ENCODE assay signal across 35 cellular contexts in genomic region chr11:11580012-11580411, GRCh38.
"Had no signal": no experiment of that assay in that cellular context is flagged by ENCODE, and none has a peak within 500 bp of the region (broad histone marks: within the 10 kb centered on the region; RNA-seq: fewer than 3 reads in every experiment).

No MANE protein-coding gene starts in this region.

- ATAC-seq: left colon; lower lobe of right lung; natural killer cell; stimulated activated memory B cell treated with anti-CD40 and anti-IgM and Interleukin-4, amounts not matched to agents 10 μg/mL and 1 μg/mL and 100 μg/mL, for 72 hours had no signal

- H3K36me3 ChIP-seq: brain microvascular endothelial cell, esophagus squamous epithelium, lower lobe of right lung, sigmoid colon, stomach, tibial artery had no signal

- H3K4me1 Mint-ChIP-seq: activated naive CD4-positive, alpha-beta T cell treated with anti-CD3 and anti-CD28 coated beads, Interleukin-2, amount 10 ng/mL, durations not matched to agents 7 days and 5 days; stimulated activated memory B cell treated with anti-CD40 and anti-IgM and Interleukin-4, amounts not matched to agents 10 μg/mL and 1 μg/mL and 100 μg/mL, for 72 hours had no signal

- H3K27me3 Mint-ChIP-seq: activated CD4-positive, alpha-beta T cell treated with anti-CD3 and anti-CD28 coated beads, Interleukin-2, amount 10 ng/mL, durations not matched to agents 24 days and 14 days had no signal

- H3K9ac ChIP-seq: SK-N-SH had no signal

- DNase-seq: activated CD4-positive, alpha-beta memory T cell treated with anti-CD3 and anti-CD28 coated beads for 36 hours; activated CD4-positive, alpha-beta T cell treated with anti-CD3 and anti-CD28 coated beads, Interleukin-2, amount 10 ng/mL, durations not matched to agents 24 days and 14 days; activated CD4-positive, CD25-positive, alpha-beta regulatory T cell treated with anti-CD3 and anti-CD28 coated beads, Interleukin-2, amount 50 U/mL, for 72 hours; activated CD8-positive, alpha-beta memory T cell treated with anti-CD3 and anti-CD28 coated beads, Interleukin-2, amount 50 U/mL, for 4 hours; activated gamma-delta T cell; activated naive CD4-positive, alpha-beta T cell treated with anti-CD3 and anti-CD28 coated beads, Interleukin-2, amount 10 ng/mL, durations not matched to agents 7 days and 5 days; activated naive CD8-positive, alpha-beta T cell treated with anti-CD3 and anti-CD28 coated beads, Interleukin-2, amount 10 ng/mL, durations not matched to agents 7 days and 5 days; activated T-cell treated with anti-CD3 and anti-CD28 coated beads, Interleukin-2, amount 50 U/mL, for 1 hour; brain microvascular endothelial cell; caudate nucleus; effector CD8-positive, alpha-beta T cell; esophagus squamous epithelium; foreskin melanocyte; kidney; left colon; lower lobe of right lung; mesenchymal stem cell; natural killer cell; posterior cingulate gyrus; sigmoid colon; small intestine; stimulated activated CD4-positive, alpha-beta T cell treated with anti-CD3 and anti-CD28 coated beads, Interleukin-4, amount 100 ng/mL, for 4 hours; stimulated activated CD8-positive, alpha-beta memory T cell treated with anti-CD3 and anti-CD28 coated beads, Interleukin-4, amount 100 ng/mL, for 48 hours; stomach; SW 1271; T-helper 9 cell; tibial artery had no signal

- H3K27me3 ChIP-seq: esophagus squamous epithelium, hepatocyte, sigmoid colon, tibial artery had no signal

- H3K27ac ChIP-seq: brain microvascular endothelial cell, hepatocyte, stomach had no signal

- H3K9me3 ChIP-seq: esophagus squamous epithelium, lower lobe of right lung, sigmoid colon, SK-N-SH, stomach, tibial artery had no signal

- H3K4me2 ChIP-seq: hepatocyte, SK-N-SH had no signal

- H3K36me3 Mint-ChIP-seq: activated CD4-positive, alpha-beta memory T cell treated with anti-CD3 and anti-CD28 coated beads for 36 hours; activated naive CD4-positive, alpha-beta T cell treated with anti-CD3 and anti-CD28 coated beads, Interleukin-2, amount 10 ng/mL, durations not matched to agents 7 days and 5 days; activated naive CD8-positive, alpha-beta T cell treated with anti-CD3 and anti-CD28 coated beads, Interleukin-2, amount 10 ng/mL, durations not matched to agents 7 days and 5 days; natural killer cell; stimulated activated memory B cell treated with anti-CD40 and anti-IgM and Interleukin-4, amounts not matched to agents 10 μg/mL and 1 μg/mL and 100 μg/mL, for 72 hours had no signal

- FAIRE-seq: astrocyte, endometrium, kidney, small intestine had no signal

- H3K79me2 ChIP-seq: hepatocyte had no signal

- H3K4me3 ChIP-seq: esophagus squamous epithelium, hepatocyte, lower lobe of right lung, sigmoid colon, stomach, tibial artery had no signal

- H2AFZ ChIP-seq: hepatocyte had no signal

- H3K9me3 Mint-ChIP-seq: activated CD4-positive, alpha-beta memory T cell treated with anti-CD3 and anti-CD28 coated beads for 36 hours; activated CD4-positive, alpha-beta T cell treated with anti-CD3 and anti-CD28 coated beads, Interleukin-2, amount 10 ng/mL, durations not matched to agents 24 days and 14 days; activated naive CD4-positive, alpha-beta T cell treated with anti-CD3 and anti-CD28 coated beads, Interleukin-2, amount 10 ng/mL, durations not matched to agents 7 days and 5 days; activated naive CD8-positive, alpha-beta T cell treated with anti-CD3 and anti-CD28 coated beads, Interleukin-2, amount 10 ng/mL, durations not matched to agents 7 days and 5 days; activated T-helper 1 cell treated with anti-CD3 and anti-CD28 coated beads, Interleukin-12 subunit alpha, Interleukin-12 subunit beta, Interleukin-2, Interleukin-4 antibody, amounts not matched to agents 30 ng/mL and 10 ng/mL and 1 ng/mL, durations not matched to agents 14 hours and 24 hours and 36 hours; dendritic cell treated with granulocyte-macrophage colony-stimulating factor and Interleukin-4, amounts not matched to agents 40 ng/mL and 50 ng/mL, for 4 days; natural killer cell; stimulated activated memory B cell treated with anti-CD40 and anti-IgM and Interleukin-4, amounts not matched to agents 10 μg/mL and 1 μg/mL and 100 μg/mL, for 72 hours; T-helper 1 cell treated with Interleukin-12 subunit alpha and Interleukin-12 subunit beta and Interleukin-4 antibody, amounts not matched to agents 30 μg/mL and 1 μg/mL, for 36 hours had no signal

- H3K27ac Mint-ChIP-seq: activated CD4-positive, alpha-beta memory T cell treated with anti-CD3 and anti-CD28 coated beads for 36 hours; activated CD4-positive, alpha-beta T cell treated with anti-CD3 and anti-CD28 coated beads, Interleukin-2, amount 10 ng/mL, durations not matched to agents 24 days and 14 days; activated naive CD4-positive, alpha-beta T cell treated with anti-CD3 and anti-CD28 coated beads, Interleukin-2, amount 10 ng/mL, durations not matched to agents 7 days and 5 days; activated naive CD8-positive, alpha-beta T cell treated with anti-CD3 and anti-CD28 coated beads, Interleukin-2, amount 10 ng/mL, durations not matched to agents 7 days and 5 days; activated T-helper 1 cell treated with anti-CD3 and anti-CD28 coated beads, Interleukin-12 subunit alpha, Interleukin-12 subunit beta, Interleukin-2, Interleukin-4 antibody, amounts not matched to agents 30 ng/mL and 10 ng/mL and 1 ng/mL, durations not matched to agents 14 hours and 24 hours and 36 hours; dendritic cell treated with granulocyte-macrophage colony-stimulating factor and Interleukin-4, amounts not matched to agents 40 ng/mL and 50 ng/mL, for 4 days; natural killer cell; stimulated activated memory B cell treated with anti-CD40 and anti-IgM and Interleukin-4, amounts not matched to agents 10 μg/mL and 1 μg/mL and 100 μg/mL, for 72 hours; T-helper 1 cell treated with Interleukin-12 subunit alpha and Interleukin-12 subunit beta and Interleukin-4 antibody, amounts not matched to agents 30 μg/mL and 1 μg/mL, for 36 hours had no signal

- H3K4me3 Mint-ChIP-seq: activated CD4-positive, alpha-beta memory T cell treated with anti-CD3 and anti-CD28 coated beads for 36 hours; activated CD4-positive, alpha-beta T cell treated with anti-CD3 and anti-CD28 coated beads, Interleukin-2, amount 10 ng/mL, durations not matched to agents 24 days and 14 days; activated naive CD4-positive, alpha-beta T cell treated with anti-CD3 and anti-CD28 coated beads, Interleukin-2, amount 10 ng/mL, durations not matched to agents 7 days and 5 days; activated naive CD8-positive, alpha-beta T cell treated with anti-CD3 and anti-CD28 coated beads, Interleukin-2, amount 10 ng/mL, durations not matched to agents 7 days and 5 days; activated T-helper 1 cell treated with anti-CD3 and anti-CD28 coated beads, Interleukin-12 subunit alpha, Interleukin-12 subunit beta, Interleukin-2, Interleukin-4 antibody, amounts not matched to agents 30 ng/mL and 10 ng/mL and 1 ng/mL, durations not matched to agents 14 hours and 24 hours and 36 hours; dendritic cell treated with granulocyte-macrophage colony-stimulating factor and Interleukin-4, amounts not matched to agents 40 ng/mL and 50 ng/mL, for 4 days; natural killer cell; stimulated activated memory B cell treated with anti-CD40 and anti-IgM and Interleukin-4, amounts not matched to agents 10 μg/mL and 1 μg/mL and 100 μg/mL, for 72 hours; T-helper 1 cell treated with Interleukin-12 subunit alpha and Interleukin-12 subunit beta and Interleukin-4 antibody, amounts not matched to agents 30 μg/mL and 1 μg/mL, for 36 hours had no signal
